ENCODE assay signal across 27 cellular contexts in the genomic region with DNA sequence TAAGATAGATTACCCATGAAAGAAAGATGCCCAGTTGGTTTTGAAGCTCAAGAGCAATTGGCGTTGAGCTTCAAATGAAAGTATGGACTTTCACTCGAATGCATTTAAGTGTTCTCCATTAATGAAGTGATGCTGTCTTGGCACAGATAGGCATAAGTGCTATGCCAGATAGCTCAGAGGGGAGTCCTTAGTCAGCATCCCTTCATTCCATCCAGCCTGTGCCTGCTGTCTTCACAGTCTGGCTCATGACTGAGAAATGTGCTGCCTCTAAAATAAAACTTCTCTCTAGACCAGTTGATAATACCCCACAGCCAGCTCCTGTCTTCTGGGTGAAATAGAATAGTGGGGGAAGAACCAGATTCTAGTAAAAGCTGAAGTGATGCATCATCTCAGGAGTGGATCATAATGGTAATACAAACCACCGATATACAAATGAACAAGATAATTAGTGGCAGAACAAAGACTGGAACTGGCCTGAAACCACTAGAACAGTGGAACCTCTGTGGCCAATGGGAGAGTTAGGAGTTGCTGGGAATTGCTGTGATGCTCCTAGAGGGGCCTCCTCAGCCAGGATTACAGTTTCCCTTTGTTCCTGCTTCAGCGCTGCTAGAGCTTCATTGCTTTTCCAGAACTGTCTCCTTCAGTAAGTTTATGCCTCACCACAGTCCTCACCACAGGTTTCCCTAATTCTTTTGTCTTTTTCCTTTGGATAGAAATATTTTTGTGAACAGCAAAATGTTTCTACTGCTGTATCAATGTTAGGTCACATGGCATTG.
DNase-seq lines count a peak whose midpoint lies in the region; TF ChIP-seq lines count a peak whose summit lies in the region.
"Had no signal": no experiment of that assay in that cellular context is flagged by ENCODE, and none has a peak within 500 bp of the region (broad histone marks: within the 10 kb centered on the region; RNA-seq: fewer than 3 reads in every experiment).

No MANE protein-coding gene starts in this region.

- peaks cover 10% of the 10 kb centered on the region for H3F3A ChIP-seq in neural progenitor cell (ENCODE audit: low read depth)

- intact Hi-C loops in sigmoid colon (cut with DNase I), result no loop called here
- intact Hi-C loops in cardiac septum (cut with DNase I), result no loop called here

- H3K4me3 ChIP-seq in choroid plexus epithelial cell (ENCODE audit: low read depth, low read length) (no peak overlapping the region), neural progenitor cell (no peak overlapping the region), sigmoid colon (no peak overlapping the region)
- H3K4me3 ChIP-seq: cardiac muscle cell, heart right ventricle, spleen, suprapubic skin had no signal

- no peak overlapping the region for H2AFZ ChIP-seq in neural progenitor cell (replicated peaks)

- H3K9ac ChIP-seq in neural progenitor cell, result no peak overlapping the region

- no peaks in the 10 kb centered on the region for H3K79me2 ChIP-seq in neural progenitor cell (ENCODE audit: low read depth)

- H3K27me3 ChIP-seq in neural progenitor cell (no peaks in the 10 kb centered on the region), sigmoid colon (no peaks in the 10 kb centered on the region)
- H3K27me3 ChIP-seq: cardiac muscle cell, heart right ventricle, spleen, suprapubic skin had no signal

- H3K4me1 Mint-ChIP-seq in neural progenitor cell, result peaks cover 13% of the 10 kb centered on the region
- H3K4me1 Mint-ChIP-seq: activated CD4-positive, alpha-beta T cell treated with anti-CD3 and anti-CD28 coated beads, Interleukin-2, amount 10 ng/mL, durations not matched to agents 7 days and 5 days; memory B cell; stimulated activated memory B cell treated with anti-CD40 and anti-IgM and Interleukin-4, amounts not matched to agents 10 μg/mL and 1 μg/mL and 100 μg/mL, for 72 hours had no signal

- H3K4me2 ChIP-seq in neural progenitor cell, result peak overlapping the region; percentile 53

- no peak for TF ChIP-seq POLR2A in sigmoid colon (IDR thresholded peaks at IDR 0.05)

- no peaks in the 10 kb centered on the region for H4K20me1 ChIP-seq in neural progenitor cell (ENCODE audit: low read depth)

- H3K27ac Mint-ChIP-seq in neural progenitor cell, result peak overlapping the region; percentile 50
- H3K27ac Mint-ChIP-seq: activated CD4-positive, alpha-beta T cell treated with anti-CD3 and anti-CD28 coated beads, Interleukin-2, amount 10 ng/mL, durations not matched to agents 7 days and 5 days; activated naive CD4-positive, alpha-beta T cell treated with anti-CD3 and anti-CD28 coated beads for 36 hours; memory B cell; stimulated activated memory B cell treated with anti-CD40 and anti-IgM and Interleukin-4, amounts not matched to agents 10 μg/mL and 1 μg/mL and 100 μg/mL, for 72 hours; T-helper 1 cell treated with Interleukin-12 subunit alpha and Interleukin-12 subunit beta and Interleukin-4 antibody, amounts not matched to agents 30 μg/mL and 1 μg/mL, for 36 hours had no signal

- H3K9me3 ChIP-seq in neural progenitor cell (ENCODE audit: low read depth), result no peaks in the 10 kb centered on the region
- no peaks in the 10 kb centered on the region for H3K9me3 ChIP-seq in sigmoid colon
- H3K9me3 ChIP-seq: heart right ventricle, spleen, suprapubic skin had no signal

- H3K27ac ChIP-seq in neural progenitor cell, result no peak overlapping the region
- no peak overlapping the region for H3K27ac ChIP-seq in sigmoid colon
- H3K27ac ChIP-seq: cardiac muscle cell, heart right ventricle, spleen, suprapubic skin, WERI-Rb-1 had no signal

- DNase-seq in Ammon's horn (ENCODE audit: low spot score) (peak; percentile 6), NCI-H446 treated with DMSO at 0.1 percent for 48 hours (lab: John Stamatoyannopoulos, UW) (peak; percentile 95), choroid plexus epithelial cell (ENCODE audit: low read depth) (peak; percentile 25), neural progenitor cell (ENCODE audit: low spot score) (peak; percentile 54), ecto neural progenitor cell (ENCODE audit: low spot score) (no peak), sigmoid colon (no peak), cardiac septum (ENCODE audit: low spot score) (no peak), T-helper 2 cell (no peak)
- DNase-seq: activated CD4-positive, alpha-beta T cell treated with anti-CD3 and anti-CD28 coated beads, Interleukin-2, amount 10 ng/mL, durations not matched to agents 7 days and 5 days; activated naive CD4-positive, alpha-beta T cell treated with anti-CD3 and anti-CD28 coated beads for 36 hours; activated T-cell treated with anti-CD3 and anti-CD28 coated beads, Interleukin-2, amount 50 U/mL, for 48 hours; dermis blood vessel endothelial cell; EL; GOT3; heart right ventricle; KG1; NCI-H146; NCI-H526 treated with DMSO at 0.1 percent for 48 hours; occipital lobe; spleen; stimulated activated CD4-positive, alpha-beta T cell treated with anti-CD3 and anti-CD28 coated beads, Interleukin-2, amount 100 ng/mL, for 48 hours; WERI-Rb-1 had no signal

- TF ChIP-seq CTCF in choroid plexus epithelial cell (conservative IDR thresholded peaks at IDR 0.05; ENCODE audit: low read depth, low read length) (no peak), neural progenitor cell (IDR thresholded peaks at IDR 0.05) (no peak), sigmoid colon (IDR thresholded peaks at IDR 0.05) (no peak)

- H3K27me3 Mint-ChIP-seq in neural progenitor cell (ENCODE audit: insufficient read depth, low read depth), result no peaks in the 10 kb centered on the region
- H3K27me3 Mint-ChIP-seq: activated CD4-positive, alpha-beta T cell treated with anti-CD3 and anti-CD28 coated beads, Interleukin-2, amount 10 ng/mL, durations not matched to agents 7 days and 5 days; memory B cell; stimulated activated memory B cell treated with anti-CD40 and anti-IgM and Interleukin-4, amounts not matched to agents 10 μg/mL and 1 μg/mL and 100 μg/mL, for 72 hours had no signal

- no peak for TF ChIP-seq EP300 in sigmoid colon (IDR thresholded peaks at IDR 0.05)

- WGBS in sigmoid colon, 2 donors, result 95 to 98% methylated on average over 4 of the region's 4 CpGs

- H3K4me1 ChIP-seq in neural progenitor cell, result peaks cover 13% of the 10 kb centered on the region
- no peaks in the 10 kb centered on the region for H3K4me1 ChIP-seq in sigmoid colon
- H3K4me1 ChIP-seq: heart right ventricle, spleen, suprapubic skin had no signal

- H3K9me3 Mint-ChIP-seq in neural progenitor cell, result no peaks in the 10 kb centered on the region
- H3K9me3 Mint-ChIP-seq: activated CD4-positive, alpha-beta T cell treated with anti-CD3 and anti-CD28 coated beads, Interleukin-2, amount 10 ng/mL, durations not matched to agents 7 days and 5 days; memory B cell; stimulated activated memory B cell treated with anti-CD40 and anti-IgM and Interleukin-4, amounts not matched to agents 10 μg/mL and 1 μg/mL and 100 μg/mL, for 72 hours; T-helper 1 cell treated with Interleukin-12 subunit alpha and Interleukin-12 subunit beta and Interleukin-4 antibody, amounts not matched to agents 30 μg/mL and 1 μg/mL, for 36 hours had no signal

- no peaks in the 10 kb centered on the region for H3K36me3 ChIP-seq in neural progenitor cell
- H3K36me3 ChIP-seq in sigmoid colon, result no peaks in the 10 kb centered on the region
- H3K36me3 ChIP-seq: cardiac muscle cell, heart right ventricle, spleen, suprapubic skin, WERI-Rb-1 had no signal

- no peak overlapping the region for H3K4me3 Mint-ChIP-seq in neural progenitor cell
- H3K4me3 Mint-ChIP-seq: activated CD4-positive, alpha-beta T cell treated with anti-CD3 and anti-CD28 coated beads, Interleukin-2, amount 10 ng/mL, durations not matched to agents 7 days and 5 days; activated naive CD4-positive, alpha-beta T cell treated with anti-CD3 and anti-CD28 coated beads for 36 hours; memory B cell; stimulated activated memory B cell treated with anti-CD40 and anti-IgM and Interleukin-4, amounts not matched to agents 10 μg/mL and 1 μg/mL and 100 μg/mL, for 72 hours; T-helper 1 cell treated with Interleukin-12 subunit alpha and Interleukin-12 subunit beta and Interleukin-4 antibody, amounts not matched to agents 30 μg/mL and 1 μg/mL, for 36 hours had no signal

- no peaks in the 10 kb centered on the region for H3K36me3 Mint-ChIP-seq in neural progenitor cell
- H3K36me3 Mint-ChIP-seq: stimulated activated memory B cell treated with anti-CD40 and anti-IgM and Interleukin-4, amounts not matched to agents 10 μg/mL and 1 μg/mL and 100 μg/mL, for 72 hours had no signal

Comparison
In these comparisons a context has a peak if more than half of its experiments do, and no peak if none do; other contexts are left out.
1. DNase-seq: peak in Ammon's horn (single experiment), NCI-H446 treated with DMSO at 0.1 percent for 48 hours (single experiment), choroid plexus epithelial cell (single experiment) and neural progenitor cell (single experiment); none in ecto neural progenitor cell (single experiment), sigmoid colon (single experiment), cardiac septum (single experiment) and T-helper 2 cell (0 of 5).